14 cellular contexts compared by ENCODE assay signal in the genomic region with DNA sequence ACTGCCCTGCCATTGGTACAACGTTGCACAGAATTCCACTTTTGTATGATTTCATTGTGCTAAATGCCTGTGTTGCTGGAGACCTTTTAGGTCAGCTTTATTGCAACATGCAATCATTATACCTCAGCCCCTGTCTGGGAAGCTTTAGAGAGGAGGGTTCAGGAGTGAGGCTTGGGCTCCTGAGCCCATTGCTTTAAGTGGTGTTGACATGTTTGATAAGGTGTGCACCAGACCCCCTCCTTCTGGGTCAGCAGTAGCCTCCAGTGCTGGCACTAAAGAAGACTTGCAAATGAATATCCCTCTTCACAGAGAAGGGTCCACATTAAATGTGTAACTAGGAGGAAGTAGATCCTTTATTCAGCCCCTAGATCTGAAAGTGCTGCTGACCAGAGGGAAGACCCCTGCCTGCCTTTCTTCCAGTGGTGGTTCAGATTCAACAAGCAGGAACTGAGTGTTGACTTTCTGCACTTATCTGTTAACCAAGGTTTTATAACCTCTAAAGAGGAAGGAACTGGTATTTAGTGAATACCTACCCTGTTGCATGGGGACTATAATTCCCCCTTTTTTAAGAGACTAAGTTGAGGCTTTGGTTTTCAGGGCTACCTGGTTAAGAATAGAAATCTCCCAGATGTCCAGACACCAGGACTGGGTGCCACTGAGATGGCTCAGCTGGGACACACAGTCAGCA.
A peak's percentile ranks its signal among the peaks of the same experiment; 100 is the strongest.
DNase-seq lines count a peak whose midpoint lies in the region; ATAC-seq, FAIRE-seq and TF ChIP-seq lines count a peak whose summit lies in the region.
"Had no signal": no experiment of that assay in that cellular context is flagged by ENCODE, and none has a peak within 500 bp of the region (broad histone marks: within the 10 kb centered on the region; RNA-seq: fewer than 3 reads in every experiment).

No MANE protein-coding gene starts in this region.

- H3K56ac ChIP-seq in mesendoderm (ENCODE audit: low read length): no peak overlapping the region

- no peak overlapping the region for H3K27ac Mint-ChIP-seq in astrocyte (ENCODE audit: unreplicated experiment)
- H3K27ac Mint-ChIP-seq: activated CD4-positive, alpha-beta memory T cell treated with anti-CD3 and anti-CD28 coated beads, Interleukin-2, amount 10 ng/mL, durations not matched to agents 7 days and 5 days; activated naive CD8-positive, alpha-beta T cell had no signal

- no peak overlapping the region for H2BK5ac ChIP-seq in mesendoderm (ENCODE audit: low read length)

- H3K4me1 ChIP-seq in astrocyte (ENCODE audit: insufficient read depth, low read length): peaks cover 16% of the 10 kb centered on the region
- peaks cover 3 to 37% (median 27%) of the 10 kb centered on the region in 5 donors for H3K4me1 ChIP-seq in subcutaneous abdominal adipose tissue (ENCODE audit: control insufficient read depth in 5 of 5, insufficient read depth in 5 of 5, low read length in 5 of 5)
- H3K4me1 ChIP-seq in Peyer's patch: no peaks in the 10 kb centered on the region
- no peaks in the 10 kb centered on the region for H3K4me1 ChIP-seq in mesendoderm (ENCODE audit: control insufficient read depth, low read depth, low read length)

- H3K4me3 ChIP-seq in astrocyte (ENCODE audit: insufficient read depth, low read depth, low read length) (no peak overlapping the region), subcutaneous abdominal adipose tissue (ENCODE audit: low read depth in 1 of 5, low read length in 5 of 5) (peak overlapping the region in 1 of 5 donors; percentile 10), Peyer's patch (no peak overlapping the region), mesendoderm (ENCODE audit: low read length) (no peak overlapping the region)
- H3K4me3 ChIP-seq: ovary had no signal

- ATAC-seq in GM19043 (IDR thresholded peaks at IDR 0.05; ENCODE audit: low read depth, unreplicated experiment) (peak; percentile 24), HG02938 (IDR thresholded peaks at IDR 0.05; ENCODE audit: unreplicated experiment) (peak; percentile 17)
- ATAC-seq: left lobe of liver had no signal

- H3K27me3 Mint-ChIP-seq in astrocyte (ENCODE audit: low read depth, unreplicated experiment): no peaks in the 10 kb centered on the region
- H3K27me3 Mint-ChIP-seq: activated CD4-positive, alpha-beta memory T cell treated with anti-CD3 and anti-CD28 coated beads, Interleukin-2, amount 10 ng/mL, durations not matched to agents 7 days and 5 days; activated naive CD8-positive, alpha-beta T cell had no signal

- H4K20me1 ChIP-seq in astrocyte (ENCODE audit: insufficient read depth, low read length): no peaks in the 10 kb centered on the region

- H3K9me3 ChIP-seq in astrocyte (ENCODE audit: insufficient read depth, low read depth, low read length) (no peaks in the 10 kb centered on the region), subcutaneous abdominal adipose tissue (ENCODE audit: control insufficient read depth in 5 of 5, low read length in 5 of 5) (no peaks in the 10 kb centered on the region), Peyer's patch (no peaks in the 10 kb centered on the region)
- H3K9me3 ChIP-seq: ovary had no signal

- no peak for DNase-seq in astrocyte (ENCODE audit: low read depth)
- no peak for DNase-seq in Peyer's patch
- no peak for DNase-seq in AG08396 (ENCODE audit: low spot score)
- DNase-seq in COLO829 (ENCODE audit: low spot score): no peak
- no peak for DNase-seq in mesendoderm
- DNase-seq: activated CD4-positive, alpha-beta memory T cell treated with anti-CD3 and anti-CD28 coated beads, Interleukin-2, amount 10 ng/mL, durations not matched to agents 7 days and 5 days; ovary; stimulated activated CD4-positive, alpha-beta T cell treated with anti-CD3 and anti-CD28 coated beads, Interleukin-2, amount 100 ng/mL, for 24 hours; stimulated activated naive CD4-positive, alpha-beta T cell had no signal

- no peaks in the 10 kb centered on the region for H3K9me3 Mint-ChIP-seq in astrocyte (ENCODE audit: unreplicated experiment)
- H3K9me3 Mint-ChIP-seq: activated CD4-positive, alpha-beta memory T cell treated with anti-CD3 and anti-CD28 coated beads, Interleukin-2, amount 10 ng/mL, durations not matched to agents 7 days and 5 days had no signal

- H3K36me3 Mint-ChIP-seq in astrocyte (ENCODE audit: low read depth, unreplicated experiment): no peaks in the 10 kb centered on the region
- H3K36me3 Mint-ChIP-seq: activated naive CD8-positive, alpha-beta T cell had no signal

- H4K8ac ChIP-seq in mesendoderm (ENCODE audit: low read depth, low read length): no peak overlapping the region

- H3K4me2 ChIP-seq in astrocyte (ENCODE audit: low read length) (peak overlapping the region; percentile 65), mesendoderm (ENCODE audit: low read length) (no peak overlapping the region)

- no peak overlapping the region for H3K4ac ChIP-seq in mesendoderm (ENCODE audit: low read depth, low read length)

- H3K79me2 ChIP-seq in astrocyte (ENCODE audit: insufficient read depth, low read length) (no peaks in the 10 kb centered on the region), mesendoderm (ENCODE audit: control insufficient read depth, insufficient read depth, low read length) (no peaks in the 10 kb centered on the region)

- H3K18ac ChIP-seq in mesendoderm (ENCODE audit: low read length): no peak overlapping the region

- H3K27me3 ChIP-seq in astrocyte (ENCODE audit: insufficient read depth, low read length): no peaks in the 10 kb centered on the region
- no peaks in the 10 kb centered on the region for H3K27me3 ChIP-seq in subcutaneous abdominal adipose tissue (ENCODE audit: control insufficient read depth in 5 of 5, insufficient read depth in 4 of 5, low read length in 5 of 5)
- no peaks in the 10 kb centered on the region for H3K27me3 ChIP-seq in Peyer's patch
- H3K27me3 ChIP-seq in mesendoderm (ENCODE audit: insufficient read depth, low read length, poor library complexity): no peaks in the 10 kb centered on the region
- H3K27me3 ChIP-seq: ovary had no signal

- no peak overlapping the region for H2BK120ac ChIP-seq in mesendoderm (ENCODE audit: low read depth, low read length)

- H2AK5ac ChIP-seq in mesendoderm (ENCODE audit: low read length): no peak overlapping the region

- WGBS in mesendoderm (ENCODE audit: extremely low coverage, insufficient coverage, low lambda C conversion rate): no CpG with 5 or more reads among the region's 1 CpG

- no peaks in the 10 kb centered on the region for H3K79me1 ChIP-seq in mesendoderm (ENCODE audit: low read length)

- H2AFZ ChIP-seq in astrocyte (ENCODE audit: low read depth, low read length): no peak overlapping the region

- TF ChIP-seq POLR2A in Peyer's patch (IDR thresholded peaks at IDR 0.05): no peak

- H3K9ac ChIP-seq in astrocyte (ENCODE audit: low read length) (no peak overlapping the region), subcutaneous abdominal adipose tissue (ENCODE audit: low read length in 5 of 5) (no peak overlapping the region), mesendoderm (ENCODE audit: low read length) (no peak overlapping the region)

- H2BK15ac ChIP-seq in mesendoderm (replicated peaks; ENCODE audit: low read depth): no peak overlapping the region

- H3K4me1 Mint-ChIP-seq in astrocyte (ENCODE audit: low read depth, unreplicated experiment): peaks cover 20% of the 10 kb centered on the region
- H3K4me1 Mint-ChIP-seq: activated CD4-positive, alpha-beta memory T cell treated with anti-CD3 and anti-CD28 coated beads, Interleukin-2, amount 10 ng/mL, durations not matched to agents 7 days and 5 days had no signal

- no peak for FAIRE-seq in astrocyte (lab: Jason Lieb, UNC)

- TF ChIP-seq CTCF in astrocyte (IDR thresholded peaks at IDR 0.05; ENCODE audit: insufficient read depth, low read depth, low read length) (no peak), Peyer's patch (IDR thresholded peaks at IDR 0.05) (no peak)

- H3K36me3 ChIP-seq in astrocyte (ENCODE audit: insufficient read depth, low read length) (no peaks in the 10 kb centered on the region), subcutaneous abdominal adipose tissue (ENCODE audit: control insufficient read depth in 5 of 5, insufficient read depth in 5 of 5, low read length in 5 of 5) (no peaks in the 10 kb centered on the region), Peyer's patch (no peaks in the 10 kb centered on the region), mesendoderm (ENCODE audit: control insufficient read depth, insufficient read depth, low read length) (no peaks in the 10 kb centered on the region)
- H3K36me3 ChIP-seq: ovary had no signal

- no peak overlapping the region for H3K4me3 Mint-ChIP-seq in astrocyte (ENCODE audit: unreplicated experiment)
- H3K4me3 Mint-ChIP-seq: activated CD4-positive, alpha-beta memory T cell treated with anti-CD3 and anti-CD28 coated beads, Interleukin-2, amount 10 ng/mL, durations not matched to agents 7 days and 5 days; activated naive CD8-positive, alpha-beta T cell had no signal

- peak overlapping the region; percentile 25 for H3K27ac ChIP-seq in astrocyte (ENCODE audit: low read depth, low read length)
- peak overlapping the region; percentile 33 for H3K27ac ChIP-seq in subcutaneous abdominal adipose tissue (ENCODE audit: low read depth, low read length)
- H3K27ac ChIP-seq in Peyer's patch: no peak overlapping the region
- no peak overlapping the region for H3K27ac ChIP-seq in mesendoderm (ENCODE audit: low read depth, low read length)
- H3K27ac ChIP-seq: ovary had no signal

- no peak overlapping the region for H4K5ac ChIP-seq in mesendoderm (ENCODE audit: low read length)

- no peak overlapping the region for H3K23ac ChIP-seq in mesendoderm (ENCODE audit: low read length)

Comparison
In these comparisons a context has a peak if more than half of its experiments do, and no peak if none do; other contexts are left out.
1. H3K27ac ChIP-seq: peak in astrocyte (single experiment) and subcutaneous abdominal adipose tissue (single experiment); none in Peyer's patch (0 of 4) and mesendoderm (single experiment).